Comparison of ENCODE assay signal across 1 cellular context in the genomic region with DNA sequence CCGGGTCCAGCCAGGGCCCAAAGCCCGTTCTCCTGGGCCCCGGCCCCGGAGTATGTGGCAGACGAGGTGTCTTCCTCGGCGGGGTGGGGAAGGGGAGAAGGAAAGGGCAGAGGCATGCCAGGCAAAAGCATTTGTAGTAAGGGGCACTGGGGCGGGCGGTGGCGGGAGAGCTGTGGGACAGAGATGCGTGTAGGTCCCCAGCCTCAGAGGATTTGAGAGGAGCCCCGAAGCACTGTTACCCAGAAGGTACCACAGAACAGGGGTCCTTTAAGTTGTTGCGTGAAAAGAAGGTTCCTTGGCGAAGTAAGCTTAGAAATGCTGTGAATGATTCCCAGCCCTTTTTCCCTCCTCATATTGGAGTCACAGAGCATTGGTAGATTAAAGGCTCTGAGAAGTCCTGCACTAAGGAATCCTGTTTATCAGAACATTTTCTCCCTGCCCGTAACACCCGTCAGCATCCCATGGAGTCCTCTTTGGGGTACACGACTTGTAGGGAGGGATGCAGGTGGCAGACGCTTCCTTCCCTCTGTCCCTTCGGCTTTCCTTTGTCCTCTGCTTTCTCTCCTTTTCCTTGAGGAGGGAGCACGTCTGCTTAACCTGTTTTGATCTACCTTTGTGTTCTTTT.
A peak's percentile ranks its signal among the peaks of the same experiment; 100 is the strongest.
TF ChIP-seq lines count a peak whose summit lies in the region.

No MANE protein-coding gene starts in this region.

TF ChIP-seq in GM12878, 131 proteins besides CTCF, POLR2A, EP300 and RAD21:
- TF ChIP-seq NR2C1 (IDR thresholded peaks at IDR 0.05) (no peak), CEBPB (IDR thresholded peaks at IDR 0.05; ENCODE audit: borderline replicate concordance in 1 of 2, low read depth in 2 of 2, low read length in 2 of 2) (no peak), KDM1A (IDR thresholded peaks at IDR 0.05; ENCODE audit: borderline replicate concordance) (no peak), TAF1 (IDR thresholded peaks at IDR 0.05; ENCODE audit: borderline replicate concordance, low read depth, low read length) (no peak), CREM (IDR thresholded peaks at IDR 0.05; ENCODE audit: low read depth) (no peak), HDAC6 (IDR thresholded peaks at IDR 0.05; ENCODE audit: unreplicated experiment) (peak; percentile 12)
- TF ChIP-seq, protein P1, sequence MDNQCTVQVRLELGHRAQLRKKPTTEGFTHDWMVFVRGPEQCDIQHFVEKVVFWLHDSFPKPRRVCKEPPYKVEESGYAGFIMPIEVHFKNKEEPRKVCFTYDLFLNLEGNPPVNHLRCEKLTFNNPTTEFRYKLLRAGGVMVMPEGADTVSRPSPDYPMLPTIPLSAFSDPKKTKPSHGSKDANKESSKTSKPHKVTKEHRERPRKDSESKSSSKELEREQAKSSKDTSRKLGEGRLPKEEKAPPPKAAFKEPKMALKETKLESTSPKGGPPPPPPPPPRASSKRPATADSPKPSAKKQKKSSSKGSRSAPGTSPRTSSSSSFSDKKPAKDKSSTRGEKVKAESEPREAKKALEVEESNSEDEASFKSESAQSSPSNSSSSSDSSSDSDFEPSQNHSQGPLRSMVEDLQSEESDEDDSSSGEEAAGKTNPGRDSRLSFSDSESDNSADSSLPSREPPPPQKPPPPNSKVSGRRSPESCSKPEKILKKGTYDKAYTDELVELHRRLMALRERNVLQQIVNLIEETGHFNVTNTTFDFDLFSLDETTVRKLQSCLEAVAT (IDR thresholded peaks at IDR 0.05) = peak; percentile 46; the same call in 1 of the 2 replicates
- TF ChIP-seq, protein P2, sequence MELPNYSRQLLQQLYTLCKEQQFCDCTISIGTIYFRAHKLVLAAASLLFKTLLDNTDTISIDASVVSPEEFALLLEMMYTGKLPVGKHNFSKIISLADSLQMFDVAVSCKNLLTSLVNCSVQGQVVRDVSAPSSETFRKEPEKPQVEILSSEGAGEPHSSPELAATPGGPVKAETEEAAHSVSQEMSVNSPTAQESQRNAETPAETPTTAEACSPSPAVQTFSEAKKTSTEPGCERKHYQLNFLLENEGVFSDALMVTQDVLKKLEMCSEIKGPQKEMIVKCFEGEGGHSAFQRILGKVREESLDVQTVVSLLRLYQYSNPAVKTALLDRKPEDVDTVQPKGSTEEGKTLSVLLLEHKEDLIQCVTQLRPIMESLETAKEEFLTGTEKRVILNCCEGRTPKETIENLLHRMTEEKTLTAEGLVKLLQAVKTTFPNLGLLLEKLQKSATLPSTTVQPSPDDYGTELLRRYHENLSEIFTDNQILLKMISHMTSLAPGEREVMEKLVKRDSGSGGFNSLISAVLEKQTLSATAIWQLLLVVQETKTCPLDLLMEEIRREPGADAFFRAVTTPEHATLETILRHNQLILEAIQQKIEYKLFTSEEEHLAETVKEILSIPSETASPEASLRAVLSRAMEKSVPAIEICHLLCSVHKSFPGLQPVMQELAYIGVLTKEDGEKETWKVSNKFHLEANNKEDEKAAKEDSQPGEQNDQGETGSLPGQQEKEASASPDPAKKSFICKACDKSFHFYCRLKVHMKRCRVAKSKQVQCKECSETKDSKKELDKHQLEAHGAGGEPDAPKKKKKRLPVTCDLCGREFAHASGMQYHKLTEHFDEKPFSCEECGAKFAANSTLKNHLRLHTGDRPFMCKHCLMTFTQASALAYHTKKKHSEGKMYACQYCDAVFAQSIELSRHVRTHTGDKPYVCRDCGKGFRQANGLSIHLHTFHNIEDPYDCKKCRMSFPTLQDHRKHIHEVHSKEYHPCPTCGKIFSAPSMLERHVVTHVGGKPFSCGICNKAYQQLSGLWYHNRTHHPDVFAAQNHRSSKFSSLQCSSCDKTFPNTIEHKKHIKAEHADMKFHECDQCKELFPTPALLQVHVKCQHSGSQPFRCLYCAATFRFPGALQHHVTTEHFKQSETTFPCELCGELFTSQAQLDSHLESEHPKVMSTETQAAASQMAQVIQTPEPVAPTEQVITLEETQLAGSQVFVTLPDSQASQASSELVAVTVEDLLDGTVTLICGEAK (IDR thresholded peaks at IDR 0.05; ENCODE audit: borderline replicate concordance) = no peak
